In the genomic region with DNA sequence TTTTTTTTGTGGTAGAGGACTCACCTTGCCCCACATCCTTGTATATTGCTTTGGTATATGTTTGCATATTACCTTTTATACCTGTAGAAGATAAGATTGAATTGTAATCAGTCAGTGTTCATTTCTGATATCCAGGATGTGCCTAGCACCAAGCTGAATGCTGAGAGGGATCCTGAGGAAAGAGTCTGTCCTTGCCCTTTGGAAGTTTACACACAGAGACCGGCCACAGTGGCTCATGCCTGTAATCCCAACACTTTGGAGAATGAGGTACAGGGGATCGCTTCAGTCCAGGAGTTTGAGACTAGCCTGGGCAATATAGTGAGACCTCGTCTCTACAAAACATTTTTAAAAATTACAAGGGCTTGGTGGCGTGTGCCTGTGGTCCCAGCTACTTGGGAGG, we compare ENCODE assay signal across 1 cellular context.
TF ChIP-seq lines count a peak whose summit lies in the region.

No MANE protein-coding gene starts in this region.

TF ChIP-seq in liver, 16 proteins besides CTCF, POLR2A, EP300 and RAD21:
- TF ChIP-seq HNF4A (conservative IDR thresholded peaks at IDR 0.05): peak in 1 of 2 donors; percentile 45
- no peak for TF ChIP-seq FOXA2 (IDR thresholded peaks at IDR 0.05)
